33 cellular contexts compared by ENCODE assay signal in genomic region chr10:84290235-84290634, GRCh38. TPM values are rescaled to one million over a fixed set of nuclear protein-coding genes. Genes with fewer than 3 reads are reported as not detected.
"Had no signal": no experiment of that assay in that cellular context is flagged by ENCODE, and none has a peak within 500 bp of the region (broad histone marks: within the 10 kb centered on the region; RNA-seq: fewer than 3 reads in every experiment).

No MANE protein-coding gene starts in this region.

- H3K4me3 Mint-ChIP-seq: mesothelial cell of epicardium; naive B cell; natural killer cell treated with Interleukin-12 subunit alpha and Interleukin-12 subunit beta and Interleukin-15 and Interleukin-18, amount 100 ng/mL, for 72 hours; neural progenitor cell; stimulated activated naive CD8-positive, alpha-beta T cell treated with anti-CD3 and anti-CD28 coated beads, Interleukin-15, amount 100 ng/mL, for 72 hours had no signal

- H3K9me3 Mint-ChIP-seq: natural killer cell treated with Interleukin-12 subunit alpha and Interleukin-12 subunit beta and Interleukin-15 and Interleukin-18, amount 100 ng/mL, for 72 hours; neural progenitor cell; stimulated activated naive CD8-positive, alpha-beta T cell treated with anti-CD3 and anti-CD28 coated beads, Interleukin-15, amount 100 ng/mL, for 72 hours had no signal

- H3K27ac Mint-ChIP-seq: mesothelial cell of epicardium; naive B cell; natural killer cell treated with Interleukin-12 subunit alpha and Interleukin-12 subunit beta and Interleukin-15 and Interleukin-18, amount 100 ng/mL, for 72 hours; neural progenitor cell; progenitor cell of endocrine pancreas; stimulated activated naive CD8-positive, alpha-beta T cell treated with anti-CD3 and anti-CD28 coated beads, Interleukin-15, amount 100 ng/mL, for 72 hours had no signal

- H3K27me3 Mint-ChIP-seq: progenitor cell of endocrine pancreas had no signal

- ATAC-seq: foreskin keratinocyte; gastroesophageal sphincter; heart left ventricle; left lung; mucosa of descending colon; natural killer cell treated with Interleukin-12 subunit alpha and Interleukin-12 subunit beta and Interleukin-15 and Interleukin-18, amount 100 ng/mL, for 72 hours; sciatic nerve; stimulated activated naive CD8-positive, alpha-beta T cell treated with anti-CD3 and anti-CD28 coated beads, Interleukin-15, amount 100 ng/mL, for 72 hours had no signal

- H3K36me3 Mint-ChIP-seq: mesothelial cell of epicardium; naive B cell; natural killer cell treated with Interleukin-12 subunit alpha and Interleukin-12 subunit beta and Interleukin-15 and Interleukin-18, amount 100 ng/mL, for 72 hours; neural progenitor cell had no signal

- H3K4me1 Mint-ChIP-seq: mesothelial cell of epicardium, naive B cell, neural progenitor cell had no signal

- DNase-seq: dermis blood vessel endothelial cell; effector memory CD4-positive, alpha-beta T cell; foreskin keratinocyte; heart left ventricle; kidney; left lung; mesenchymal stem cell; mucosa of descending colon; naive B cell; stimulated activated CD4-positive, alpha-beta T cell treated with anti-CD3 and anti-CD28 coated beads, Interleukin-12 subunit alpha, Interleukin-12 subunit beta, amount 100 ng/mL, for 4 hours; stimulated activated CD4-positive, alpha-beta T cell treated with anti-CD3 and anti-CD28 coated beads, Interleukin-1b, Interleukin-23, amount 100 ng/mL, for 48 hours; stimulated activated CD4-positive, alpha-beta T cell treated with anti-CD3 and anti-CD28 coated beads, Interleukin-4, amount 100 ng/mL, for 1 hour; stimulated activated CD8-positive, alpha-beta memory T cell treated with anti-CD3 and anti-CD28 coated beads, Interleukin-4, amount 100 ng/mL, for 48 hours; stimulated activated naive CD4-positive, alpha-beta T cell; stimulated activated naive CD8-positive, alpha-beta T cell treated with anti-CD3 and anti-CD28 coated beads, Interleukin-15, amount 100 ng/mL, for 72 hours; trophoblast cell had no signal

RNA-seq across cellular contexts. Expression of gene RGR, which starts 45.4 kb away (rescaled TPM):
- total RNA-seq: dermis blood vessel endothelial cell; endothelial cell of umbilical vein; epithelial cell of proximal tubule; fibroblast of lung; foreskin keratinocyte; hepatocyte; kidney; left lung; lung microvascular endothelial cell; mesothelial cell of epicardium; mucosa of descending colon; natural killer cell treated with Interleukin-12 subunit alpha and Interleukin-12 subunit beta and Interleukin-15 and Interleukin-18, amount 100 ng/mL, for 72 hours; osteoblast; progenitor cell of endocrine pancreas; smooth muscle cell; suprapubic skin; ureter; vagina had no signal

RNA-seq across cellular contexts. Expression of gene LRIT1, which starts 48.9 kb away (rescaled TPM):
- total RNA-seq: dermis blood vessel endothelial cell; endothelial cell of umbilical vein; epithelial cell of proximal tubule; esophagus muscularis mucosa; fibroblast of lung; foreskin keratinocyte; heart left ventricle; hepatocyte; kidney; left lung; lung microvascular endothelial cell; mesothelial cell of epicardium; mucosa of descending colon; natural killer cell treated with Interleukin-12 subunit alpha and Interleukin-12 subunit beta and Interleukin-15 and Interleukin-18, amount 100 ng/mL, for 72 hours; osteoblast; progenitor cell of endocrine pancreas; sciatic nerve; smooth muscle cell; suprapubic skin; ureter; vagina had no signal
